1 cellular context compared by ENCODE assay signal in the genomic region with DNA sequence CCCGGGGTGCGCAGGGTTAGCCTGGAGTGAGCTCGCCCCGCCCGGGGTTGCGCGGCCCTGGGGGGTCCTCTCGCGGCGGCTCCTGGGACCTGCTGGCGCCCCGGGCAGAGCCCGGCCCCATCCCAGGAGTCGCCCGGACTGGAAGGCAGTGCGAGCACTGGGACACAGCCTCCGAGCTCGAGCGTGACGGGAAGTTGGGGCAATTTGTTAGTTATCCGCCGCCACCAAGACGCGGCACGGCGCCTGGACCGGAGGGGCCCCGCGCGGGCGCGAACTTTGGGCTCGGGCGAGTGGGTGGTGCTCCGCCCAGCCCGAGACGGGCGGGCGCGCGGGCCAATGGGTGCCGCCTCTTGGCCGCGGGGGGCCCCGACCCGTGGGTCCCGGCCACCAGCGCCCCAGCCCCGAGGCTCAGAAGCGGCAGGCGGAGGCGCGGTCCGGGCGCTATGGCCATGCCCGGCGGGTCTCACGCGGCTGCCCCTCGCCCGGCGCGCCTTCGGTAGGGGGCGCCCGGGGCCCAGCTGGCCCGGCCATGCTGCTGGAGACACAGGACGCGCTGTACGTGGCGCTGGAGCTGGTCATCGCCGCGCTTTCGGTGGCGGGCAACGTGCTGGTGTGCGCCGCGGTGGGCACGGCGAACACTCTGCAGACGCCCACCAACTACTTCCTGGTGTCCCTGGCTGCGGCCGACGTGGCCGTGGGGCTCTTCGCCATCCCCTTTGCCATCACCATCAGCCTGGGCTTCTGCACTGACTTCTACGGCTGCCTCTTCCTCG.
TF ChIP-seq lines count a peak whose summit lies in the region.

TSS of gene ADORA2B (plus strand) at position 411 of the 773 bp plus-strand sequence. CDS start at position 530, 119 bp downstream.

TF ChIP-seq in HepG2, 621 proteins besides CTCF, POLR2A, EP300 and RAD21 (continued from another document and continues in another):
- TF ChIP-seq SNAPC4 (CRISPR knock-in tag; IDR thresholded peaks at IDR 0.05) = peak; percentile 69; the same call in 1 of the 2 replicates
- no peak for TF ChIP-seq ASH2L (IDR thresholded peaks at IDR 0.05; ENCODE audit: insufficient read length, low read depth, low read length)
- TF ChIP-seq ZNF747 (CRISPR knock-in tag; IDR thresholded peaks at IDR 0.05; ENCODE audit: borderline replicate concordance) = no peak
- TF ChIP-seq RARG (CRISPR knock-in tag; IDR thresholded peaks at IDR 0.05; ENCODE audit: low read depth) = no peak
- peak; percentile 87 for TF ChIP-seq UBTF (CRISPR knock-in tag; IDR thresholded peaks at IDR 0.05)
- no peak for TF ChIP-seq ZNF589 (CRISPR knock-in tag; conservative IDR thresholded peaks at IDR 0.05)
- peak; percentile 71 for TF ChIP-seq EEA1 (CRISPR knock-in tag; IDR thresholded peaks at IDR 0.05; ENCODE audit: borderline replicate concordance)
- peak; percentile 48 for TF ChIP-seq HNF4A (CRISPR knock-in tag; IDR thresholded peaks at IDR 0.05)
- TF ChIP-seq HNF1A (IDR thresholded peaks at IDR 0.05; ENCODE audit: low read depth) = no peak
- peak; percentile 39; the same call in 1 of the 2 replicates for TF ChIP-seq HNF1A (CRISPR knock-in tag; IDR thresholded peaks at IDR 0.05; ENCODE audit: borderline replicate concordance)
- no peak for TF ChIP-seq ZNF839 (CRISPR knock-in tag; IDR thresholded peaks at IDR 0.05; ENCODE audit: borderline replicate concordance)
- TF ChIP-seq ZNF598 (CRISPR knock-in tag; IDR thresholded peaks at IDR 0.05; ENCODE audit: borderline replicate concordance) = no peak
- TF ChIP-seq BRCA1 (CRISPR knock-in tag; IDR thresholded peaks at IDR 0.05) = no peak
- TF ChIP-seq ZNF552 (CRISPR knock-in tag; IDR thresholded peaks at IDR 0.05; ENCODE audit: borderline replicate concordance) = peak; percentile 27; the same call in 1 of the 2 replicates
- 0 out of 2 replicates have a peak, but pooled peaks have one; percentile 29 for TF ChIP-seq HOXA9 (CRISPR knock-in tag; IDR thresholded peaks at IDR 0.05; ENCODE audit: borderline replicate concordance)
- TF ChIP-seq U2AF1 (optimal IDR thresholded peaks at IDR 0.05; ENCODE audit: low read depth, low read length) = peak; percentile 82
- TF ChIP-seq ZNF251 (CRISPR knock-in tag; IDR thresholded peaks at IDR 0.05) = no peak
- peak; percentile 62; the same call in 1 of the 2 replicates for TF ChIP-seq AKAP8 (CRISPR knock-in tag; IDR thresholded peaks at IDR 0.05)
- TF ChIP-seq ZNF788 (CRISPR knock-in tag; IDR thresholded peaks at IDR 0.05; ENCODE audit: borderline replicate concordance) = peak; percentile 71; the same call in 1 of the 2 replicates
- no peak for TF ChIP-seq GLMP (CRISPR knock-in tag; IDR thresholded peaks at IDR 0.05; ENCODE audit: borderline replicate concordance)
- peak; percentile 92 for TF ChIP-seq PRDM15 (CRISPR knock-in tag; IDR thresholded peaks at IDR 0.05)
- no peak for TF ChIP-seq ARNT (IDR thresholded peaks at IDR 0.05)
- no peak for TF ChIP-seq MYNN (CRISPR knock-in tag; IDR thresholded peaks at IDR 0.05; ENCODE audit: low read depth)
- TF ChIP-seq ZNF766 (CRISPR knock-in tag; IDR thresholded peaks at IDR 0.05; ENCODE audit: borderline replicate concordance) = peak; percentile 59; the same call in 1 of the 2 replicates
- TF ChIP-seq, protein P1, sequence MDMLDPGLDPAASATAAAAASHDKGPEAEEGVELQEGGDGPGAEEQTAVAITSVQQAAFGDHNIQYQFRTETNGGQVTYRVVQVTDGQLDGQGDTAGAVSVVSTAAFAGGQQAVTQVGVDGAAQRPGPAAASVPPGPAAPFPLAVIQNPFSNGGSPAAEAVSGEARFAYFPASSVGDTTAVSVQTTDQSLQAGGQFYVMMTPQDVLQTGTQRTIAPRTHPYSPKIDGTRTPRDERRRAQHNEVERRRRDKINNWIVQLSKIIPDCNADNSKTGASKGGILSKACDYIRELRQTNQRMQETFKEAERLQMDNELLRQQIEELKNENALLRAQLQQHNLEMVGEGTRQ (IDR thresholded peaks at IDR 0.05; ENCODE audit: low read depth, low read length) = no peak
- TF ChIP-seq, protein P1 (CRISPR knock-in tag; IDR thresholded peaks at IDR 0.05; ENCODE audit: borderline replicate concordance) = no peak
- TF ChIP-seq JDP2 (CRISPR knock-in tag; IDR thresholded peaks at IDR 0.05; ENCODE audit: borderline replicate concordance) = no peak
- TF ChIP-seq CCAR2 (optimal IDR thresholded peaks at IDR 0.05; ENCODE audit: low read depth, low read length) = no peak
- TF ChIP-seq ZNF737 (CRISPR knock-in tag; IDR thresholded peaks at IDR 0.05; ENCODE audit: borderline replicate concordance) = no peak
- TF ChIP-seq HNF4G (IDR thresholded peaks at IDR 0.05; ENCODE audit: borderline replicate concordance, low read depth, low read length) = peak; percentile 56
- TF ChIP-seq HNF4G (CRISPR knock-in tag; IDR thresholded peaks at IDR 0.05; ENCODE audit: borderline replicate concordance, low read depth) = peak; percentile 64; the same call in 1 of the 2 replicates
- peak; percentile 85; the same call in 1 of the 2 replicates for TF ChIP-seq CCDC6 (CRISPR knock-in tag; IDR thresholded peaks at IDR 0.05)
- TF ChIP-seq ZNF562 (CRISPR knock-in tag; IDR thresholded peaks at IDR 0.05; ENCODE audit: borderline replicate concordance) = no peak
- TF ChIP-seq ZSCAN9 (CRISPR knock-in tag; IDR thresholded peaks at IDR 0.05; ENCODE audit: borderline replicate concordance) = peak; percentile 52; the same call in 1 of the 2 replicates
- no peak for TF ChIP-seq THAP8 (CRISPR knock-in tag; IDR thresholded peaks at IDR 0.05; ENCODE audit: borderline replicate concordance)
- peak; percentile 66 for TF ChIP-seq TEAD3 (CRISPR knock-in tag; optimal IDR thresholded peaks at IDR 0.05; ENCODE audit: borderline replicate concordance)
- TF ChIP-seq ISX (CRISPR knock-in tag; conservative IDR thresholded peaks at IDR 0.05) = no peak
